2 cellular contexts compared by ENCODE assay signal in genomic region chr22:46581580-46582244, GRCh38.
TF ChIP-seq lines count a peak whose summit lies in the region.

No MANE protein-coding gene starts in this region.

TF ChIP-seq in HEK293, 187 proteins besides CTCF, POLR2A, EP300 and RAD21 (continued from another document and continues in another):
- TF ChIP-seq ZNF354C (tag by site-specific recombination; IDR thresholded peaks at IDR 0.05; ENCODE audit: borderline replicate concordance, low read depth) (no peak), ZXDB (tag by site-specific recombination; IDR thresholded peaks at IDR 0.05) (no peak), MYNN (tag by site-specific recombination; IDR thresholded peaks at IDR 0.05; ENCODE audit: borderline replicate concordance) (no peak), KLF1 (tag by site-specific recombination; IDR thresholded peaks at IDR 0.05) (peak; percentile 65; the same call in 1 of the 2 replicates), ZNF211 (tag by site-specific recombination; IDR thresholded peaks at IDR 0.05; ENCODE audit: low read depth) (no peak), ZNF174 (tag by site-specific recombination; IDR thresholded peaks at IDR 0.05) (no peak), ATF2 (tag by site-specific recombination; IDR thresholded peaks at IDR 0.05; ENCODE audit: low read depth) (no peak), ZNF223 (tag by site-specific recombination; IDR thresholded peaks at IDR 0.05) (no peak), ZNF571 (tag by site-specific recombination; IDR thresholded peaks at IDR 0.05) (no peak), PRDM10 (tag by site-specific recombination; IDR thresholded peaks at IDR 0.05) (no peak), SP3 (tag by site-specific recombination; IDR thresholded peaks at IDR 0.05) (no peak), ZNF24 (tag by site-specific recombination; IDR thresholded peaks at IDR 0.05) (no peak), ZNF280D (tag by site-specific recombination; IDR thresholded peaks at IDR 0.05) (no peak), RBAK (tag by site-specific recombination; IDR thresholded peaks at IDR 0.05) (no peak), KLF7 (tag by site-specific recombination; IDR thresholded peaks at IDR 0.05; ENCODE audit: borderline replicate concordance) (no peak), ZNF768 (tag by site-specific recombination; IDR thresholded peaks at IDR 0.05) (peak; percentile 96; the same call in 1 of the 2 replicates), ZNF292 (tag by site-specific recombination; IDR thresholded peaks at IDR 0.05; ENCODE audit: borderline replicate concordance, low read depth) (no peak), ZNF133 (tag by site-specific recombination; IDR thresholded peaks at IDR 0.05) (no peak), PRDM6 (tag by site-specific recombination; IDR thresholded peaks at IDR 0.05) (no peak), SCRT2 (tag by site-specific recombination; IDR thresholded peaks at IDR 0.05) (peak; percentile 32; the same call in 1 of the 2 replicates), ZNF221 (tag by site-specific recombination; IDR thresholded peaks at IDR 0.05; ENCODE audit: borderline replicate concordance) (no peak), ZNF701 (tag by site-specific recombination; IDR thresholded peaks at IDR 0.05) (no peak)

TF ChIP-seq in K562, 482 proteins besides CTCF, POLR2A, EP300 and RAD21 (continued from another document):
- TF ChIP-seq THRB (CRISPR knock-in tag; conservative IDR thresholded peaks at IDR 0.05) (no peak), MEIS2 (IDR thresholded peaks at IDR 0.05; ENCODE audit: partially characterized antibody) (peak; percentile 51), ZFP36 (IDR thresholded peaks at IDR 0.05; ENCODE audit: low read depth, low read length, partially characterized antibody) (peak; percentile 87), CBX1 (IDR thresholded peaks at IDR 0.05; ENCODE audit: low read depth) (0 out of 2 replicates have a peak, but pooled peaks have one; percentile 63), RCOR1 (IDR thresholded peaks at IDR 0.05; ENCODE audit: borderline replicate concordance in 1 of 2, low read depth in 2 of 2, low read length in 2 of 2) (0 out of 4 replicates have a peak, but pooled peaks have one; percentile 11 to 15), BCOR (IDR thresholded peaks at IDR 0.05) (peak; percentile 74)
